8 cellular contexts compared by ENCODE assay signal in genomic region chr1:157773723-157774350, GRCh38. TPM values are rescaled to one million over a fixed set of nuclear protein-coding genes. Genes with fewer than 3 reads are reported as not detected.
A peak's percentile ranks its signal among the peaks of the same experiment; 100 is the strongest.
DNase-seq lines count a peak whose midpoint lies in the region; ATAC-seq and TF ChIP-seq lines count a peak whose summit lies in the region.

No MANE protein-coding gene starts in this region.

- peak overlapping the region in 3 of 4 donors; percentile 32 to 71 (median 53) for H3K27ac ChIP-seq in Peyer's patch

- peak in 2 of 3 donors; percentile 62 to 80 for DNase-seq in Peyer's patch
- DNase-seq in neural crest cell (ENCODE audit: low read depth, low spot score), result no peak
- DNase-seq in mesothelial cell of epicardium (ENCODE audit: low spot score in 2 of 2, unreplicated experiment in 2 of 2), result no peak
- no peak for DNase-seq in NCI-H524 (lab: John Stamatoyannopoulos, UW)
- no peak for DNase-seq in foreskin fibroblast

- H3K4me1 Mint-ChIP-seq in neural crest cell, result no peaks in the 10 kb centered on the region
- H3K4me1 Mint-ChIP-seq in mesothelial cell of epicardium, result no peaks in the 10 kb centered on the region

- H3K36me3 ChIP-seq in Peyer's patch, result no peaks in the 10 kb centered on the region

- ATAC-seq in GM18909 (IDR thresholded peaks at IDR 0.05; ENCODE audit: poor library complexity, unreplicated experiment) (peak; percentile 72), HG02852 (IDR thresholded peaks at IDR 0.05; ENCODE audit: unreplicated experiment) (peak; percentile 46), GM18519 (IDR thresholded peaks at IDR 0.05; ENCODE audit: low FRiP score, unreplicated experiment) (no peak)

- no peaks in the 10 kb centered on the region for H3K27me3 ChIP-seq in Peyer's patch

- H3K4me3 Mint-ChIP-seq in neural crest cell, result no peak overlapping the region
- no peak overlapping the region for H3K4me3 Mint-ChIP-seq in mesothelial cell of epicardium

- H3K9me3 Mint-ChIP-seq in neural crest cell (no peaks in the 10 kb centered on the region), mesothelial cell of epicardium (no peaks in the 10 kb centered on the region)

- TF ChIP-seq POLR2A in Peyer's patch (IDR thresholded peaks at IDR 0.05), result no peak

- peaks cover 0 to 8% (median 5%) of the 10 kb centered on the region in 4 donors for H3K4me1 ChIP-seq in Peyer's patch

- H3K27ac Mint-ChIP-seq in neural crest cell (ENCODE audit: unreplicated experiment), result no peak overlapping the region
- no peak overlapping the region for H3K27ac Mint-ChIP-seq in mesothelial cell of epicardium

- H3K36me3 Mint-ChIP-seq in neural crest cell (ENCODE audit: low read depth), result no peaks in the 10 kb centered on the region
- H3K36me3 Mint-ChIP-seq in mesothelial cell of epicardium, result no peaks in the 10 kb centered on the region

- H3K4me3 ChIP-seq in Peyer's patch (peak overlapping the region in 1 of 4 donors; percentile 0), foreskin fibroblast (ENCODE audit: low read depth in 1 of 2, low read length in 2 of 2) (no peak overlapping the region)

- TF ChIP-seq CTCF in Peyer's patch (IDR thresholded peaks at IDR 0.05) (peak; percentile 45 to 74 (median 60)), neural crest cell (conservative IDR thresholded peaks at IDR 0.05) (peak; percentile 31), mesothelial cell of epicardium (IDR thresholded peaks at IDR 0.05; ENCODE audit: unreplicated experiment) (no peak), foreskin fibroblast (IDR thresholded peaks at IDR 0.05; ENCODE audit: low read depth, low read length) (no peak)

- H3K9me3 ChIP-seq in Peyer's patch, result no peaks in the 10 kb centered on the region

- H3K27me3 Mint-ChIP-seq in neural crest cell (ENCODE audit: low read depth) (peaks cover 22% of the 10 kb centered on the region), mesothelial cell of epicardium (ENCODE audit: low read depth) (peaks cover 31% of the 10 kb centered on the region)

RNA-seq across cellular contexts. Expression of gene FCRL2, which starts 3.1 kb away (rescaled TPM):
- total RNA-seq in Peyer's patch (100 to 1,000 TPM in 1 of 4 donors, 1 to 10 TPM in 1, under 1 TPM in 2; 0.47 to 114 (median 2.7) TPM), neural crest cell (not detected in 2 replicates), mesothelial cell of epicardium (not detected in 3 replicates)

RNA-seq across cellular contexts. Expression of gene FCRL1, which starts 46.1 kb away (rescaled TPM):
- 10 to 100 TPM in 1 of 4 donors, 1 to 10 TPM in 1, under 1 TPM in 1, not detected in 1; 0.47 to 97.4 (median 6.2) TPM for total RNA-seq in Peyer's patch
- total RNA-seq in neural crest cell, result not detected in 2 replicates
- total RNA-seq in mesothelial cell of epicardium, result not detected in 3 replicates

Comparison
In these comparisons a context has a peak if more than half of its experiments do, and no peak if none do; other contexts are left out.
1. DNase-seq: peak in Peyer's patch (2 of 3); none in neural crest cell (single experiment), mesothelial cell of epicardium (0 of 2), NCI-H524 (0 of 2) and foreskin fibroblast (0 of 2).
2. CTCF ChIP-seq: peak in Peyer's patch (6 of 6) and neural crest cell (single experiment); none in mesothelial cell of epicardium (single experiment) and foreskin fibroblast (single experiment).